In the genomic region with DNA sequence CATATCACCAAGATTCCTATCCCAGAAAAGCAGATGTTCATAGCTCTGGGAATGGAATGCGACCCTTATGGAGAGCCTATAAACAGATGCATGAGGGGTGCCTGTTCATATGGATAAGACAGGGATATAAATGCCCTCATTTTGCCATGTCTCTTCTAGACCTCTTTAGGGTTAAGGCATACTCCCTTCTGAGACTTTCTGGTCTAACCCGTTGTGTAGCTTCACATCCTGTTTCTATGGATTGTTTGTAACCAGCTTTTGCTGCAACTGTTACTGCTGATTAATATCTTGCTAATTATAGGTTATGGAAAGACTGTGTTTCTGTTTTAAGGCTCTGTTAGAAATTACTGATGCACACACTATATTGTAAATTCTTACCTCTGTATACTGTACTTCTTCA, we compare ENCODE assay signal across 5 cellular contexts.
DNase-seq lines count a peak whose midpoint lies in the region; TF ChIP-seq lines count a peak whose summit lies in the region.
"Not testable (repeated sequence)": the region's sequence is repeated elsewhere in the genome, so short reads cannot be mapped to it uniquely, and the experiment has no call there.

No MANE protein-coding gene starts in this region.

- H3K4me1 ChIP-seq in MM.1S (ENCODE audit: low read length); esophagus muscularis mucosa: not testable (repeated sequence)

- intact Hi-C loops in esophagus muscularis mucosa (cut with DNase I), result not testable (repeated sequence)

- H3K9me2 ChIP-seq in MM.1S (replicated peaks; ENCODE audit: insufficient read depth, low read length), result not testable (repeated sequence)

- H4K20me1 ChIP-seq in MM.1S (ENCODE audit: insufficient read depth, low read length), result not testable (repeated sequence)

- not testable (repeated sequence) for H3K4me3 ChIP-seq in MM.1S (ENCODE audit: low read length); esophagus muscularis mucosa

- not testable (repeated sequence) for TF ChIP-seq CTCF in 22Rv1 (IDR thresholded peaks at IDR 0.05); MM.1S (IDR thresholded peaks at IDR 0.05; ENCODE audit: low read length); VCaP (conservative IDR thresholded peaks at IDR 0.05); esophagus muscularis mucosa (IDR thresholded peaks at IDR 0.05)

- H3K27ac ChIP-seq in 22Rv1 (peak overlapping the region; percentile 92), MM.1S (ENCODE audit: low read length) (peak overlapping the region; percentile 13; the same call in 1 of the 2 replicates), VCaP (peak overlapping the region; percentile 87; the same call in 1 of the 2 replicates)
- H3K27ac ChIP-seq in esophagus muscularis mucosa (replicated peaks in 1 of 4), result not testable (repeated sequence)

- not testable (repeated sequence) for TF ChIP-seq POLR2A in esophagus muscularis mucosa (IDR thresholded peaks at IDR 0.05; ENCODE audit: low read depth)

- H3K4me2 ChIP-seq in MM.1S (ENCODE audit: low read depth, low read length), result not testable (repeated sequence)

- 75% methylated on average over 2 of the region's 2 CpGs for WGBS in esophagus muscularis mucosa

- TF ChIP-seq EP300 in esophagus muscularis mucosa (IDR thresholded peaks at IDR 0.05), result not testable (repeated sequence)

- not testable (repeated sequence) for H3K9me3 ChIP-seq in MM.1S (replicated peaks; ENCODE audit: insufficient read depth, low read length); esophagus muscularis mucosa

- not testable (repeated sequence) for H3K36me3 ChIP-seq in MM.1S (replicated peaks; ENCODE audit: insufficient read depth, low read length); esophagus muscularis mucosa

- H3K9ac ChIP-seq in MM.1S (ENCODE audit: low read length), result not testable (repeated sequence)

- H3K79me2 ChIP-seq in MM.1S (ENCODE audit: low read length), result not testable (repeated sequence)

- H3K27me3 ChIP-seq in MM.1S (replicated peaks; ENCODE audit: insufficient read depth, low read length); esophagus muscularis mucosa: not testable (repeated sequence)

- peak; percentile 46 for DNase-seq in HT-29 (ENCODE audit: low spot score)
- DNase-seq in MM.1S, result not testable (repeated sequence)
- DNase-seq in esophagus muscularis mucosa (ENCODE audit: extremely low spot score), result peak; percentile 14

- H3F3A ChIP-seq in MM.1S (ENCODE audit: insufficient read depth, low read length), result not testable (repeated sequence)

- H2AFZ ChIP-seq in MM.1S (ENCODE audit: low read length), result not testable (repeated sequence)
